Comparison of ENCODE assay signal across 1 cellular context in genomic region chr5:150394912-150395689, GRCh38.
TF ChIP-seq lines count a peak whose summit lies in the region.

No MANE protein-coding gene starts in this region.

TF ChIP-seq in SK-N-SH, 30 proteins besides CTCF, POLR2A, EP300 and RAD21 (continued from another document):
- no peak for TF ChIP-seq TAF1 (IDR thresholded peaks at IDR 0.05; ENCODE audit: borderline replicate concordance, low read depth, low read length)
- no peak for TF ChIP-seq SMC3 (IDR thresholded peaks at IDR 0.05; ENCODE audit: low read depth, low read length)
- TF ChIP-seq TCF12 (IDR thresholded peaks at IDR 0.05), result no peak
- no peak for TF ChIP-seq REST (IDR thresholded peaks at IDR 0.05; ENCODE audit: low read depth, low read length)
- TF ChIP-seq IRF3 (IDR thresholded peaks at IDR 0.05; ENCODE audit: low read depth, low read length), result no peak
- TF ChIP-seq, protein P1, sequence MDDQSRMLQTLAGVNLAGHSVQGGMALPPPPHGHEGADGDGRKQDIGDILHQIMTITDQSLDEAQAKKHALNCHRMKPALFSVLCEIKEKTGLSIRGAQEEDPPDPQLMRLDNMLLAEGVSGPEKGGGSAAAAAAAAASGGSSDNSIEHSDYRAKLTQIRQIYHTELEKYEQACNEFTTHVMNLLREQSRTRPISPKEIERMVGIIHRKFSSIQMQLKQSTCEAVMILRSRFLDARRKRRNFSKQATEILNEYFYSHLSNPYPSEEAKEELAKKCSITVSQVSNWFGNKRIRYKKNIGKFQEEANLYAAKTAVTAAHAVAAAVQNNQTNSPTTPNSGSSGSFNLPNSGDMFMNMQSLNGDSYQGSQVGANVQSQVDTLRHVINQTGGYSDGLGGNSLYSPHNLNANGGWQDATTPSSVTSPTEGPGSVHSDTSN (IDR thresholded peaks at IDR 0.05), result no peak
- no peak for TF ChIP-seq RFX5 (IDR thresholded peaks at IDR 0.05; ENCODE audit: low read length)
- TF ChIP-seq, protein P2, sequence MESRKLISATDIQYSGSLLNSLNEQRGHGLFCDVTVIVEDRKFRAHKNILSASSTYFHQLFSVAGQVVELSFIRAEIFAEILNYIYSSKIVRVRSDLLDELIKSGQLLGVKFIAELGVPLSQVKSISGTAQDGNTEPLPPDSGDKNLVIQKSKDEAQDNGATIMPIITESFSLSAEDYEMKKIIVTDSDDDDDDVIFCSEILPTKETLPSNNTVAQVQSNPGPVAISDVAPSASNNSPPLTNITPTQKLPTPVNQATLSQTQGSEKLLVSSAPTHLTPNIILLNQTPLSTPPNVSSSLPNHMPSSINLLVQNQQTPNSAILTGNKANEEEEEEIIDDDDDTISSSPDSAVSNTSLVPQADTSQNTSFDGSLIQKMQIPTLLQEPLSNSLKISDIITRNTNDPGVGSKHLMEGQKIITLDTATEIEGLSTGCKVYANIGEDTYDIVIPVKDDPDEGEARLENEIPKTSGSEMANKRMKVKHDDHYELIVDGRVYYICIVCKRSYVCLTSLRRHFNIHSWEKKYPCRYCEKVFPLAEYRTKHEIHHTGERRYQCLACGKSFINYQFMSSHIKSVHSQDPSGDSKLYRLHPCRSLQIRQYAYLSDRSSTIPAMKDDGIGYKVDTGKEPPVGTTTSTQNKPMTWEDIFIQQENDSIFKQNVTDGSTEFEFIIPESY (IDR thresholded peaks at IDR 0.05; ENCODE audit: borderline replicate concordance, low read depth), result no peak
- TF ChIP-seq EZH2phosphoT487 (IDR thresholded peaks at IDR 0.05; ENCODE audit: borderline replicate concordance, low read depth), result no peak
- no peak for TF ChIP-seq SIN3A (IDR thresholded peaks at IDR 0.05; ENCODE audit: borderline replicate concordance, low read depth, low read length)
TF ChIP-seq in SK-N-SH: peak in this region for 0.
